In genomic region chrX:118626346-118626745, GRCh38 we compare ENCODE assay signal across 29 cellular contexts.
"Had no signal": no experiment of that assay in that cellular context is flagged by ENCODE, and none has a peak within 500 bp of the region (broad histone marks: within the 10 kb centered on the region; RNA-seq: fewer than 3 reads in every experiment).

No MANE protein-coding gene starts in this region.

- H3K4me3 Mint-ChIP-seq: activated naive CD8-positive, alpha-beta T cell; activated T-cell treated with anti-CD3 and anti-CD28 coated beads, Interleukin-2, amount 50 U/mL, for 4 hours; effector memory CD8-positive, alpha-beta T cell; naive thymus-derived CD4-positive, alpha-beta T cell; T-helper 2 cell treated with Interferon-gamma antibody and Interleukin-4, amounts not matched to agents 5 μg/mL and 100 μg/mL, for 36 hours had no signal

- H3K9me3 ChIP-seq: ascending aorta, gastrocnemius medialis, ovary, prostate gland, sigmoid colon, tibial nerve had no signal

- H3K4me1 ChIP-seq: ascending aorta, gastrocnemius medialis, prostate gland had no signal

- H3K27me3 ChIP-seq: ascending aorta, brain microvascular endothelial cell, gastrocnemius medialis, ovary, sigmoid colon, tibial nerve had no signal

- H3K27ac Mint-ChIP-seq: activated naive CD8-positive, alpha-beta T cell; activated T-helper 2 cell treated with anti-CD3 and anti-CD28 coated beads, Interferon-gamma antibody, Interleukin-2, Interleukin-4, amounts not matched to agents 10 μg/mL and 5 μg/mL and 100 μg/mL, durations not matched to agents 14 hours and 24 hours and 36 hours; T-helper 2 cell treated with Interferon-gamma antibody and Interleukin-4, amounts not matched to agents 5 μg/mL and 100 μg/mL, for 36 hours had no signal

- ATAC-seq: activated T-cell treated with anti-CD3 and anti-CD28 coated beads, Interleukin-2, amount 50 U/mL, for 4 hours; effector memory CD8-positive, alpha-beta T cell; gastrocnemius medialis; left ventricle myocardium superior; naive thymus-derived CD4-positive, alpha-beta T cell had no signal

- H3K36me3 ChIP-seq: brain microvascular endothelial cell, gastrocnemius medialis, ovary, prostate gland had no signal

- FAIRE-seq: islet of Langerhans had no signal

- H3K36me3 Mint-ChIP-seq: activated naive CD8-positive, alpha-beta T cell had no signal

- H3K27me3 Mint-ChIP-seq: activated naive CD8-positive, alpha-beta T cell; effector memory CD8-positive, alpha-beta T cell; naive thymus-derived CD4-positive, alpha-beta T cell had no signal

- H3K4me3 ChIP-seq: ascending aorta, gastrocnemius medialis, ovary, prostate gland, sigmoid colon, smooth muscle cell, tibial nerve had no signal

- H3K4me2 ChIP-seq: smooth muscle cell had no signal

- H3K27ac ChIP-seq: ascending aorta, brain microvascular endothelial cell, gastrocnemius medialis, ovary, prostate gland, sigmoid colon, tibial nerve had no signal

- DNase-seq: activated CD4-positive, alpha-beta T cell treated with anti-CD3 and anti-CD28 coated beads for 4 hours; activated CD4-positive, alpha-beta T cell treated with anti-CD3 and anti-CD28 coated beads, Interleukin-2, amount 50 U/mL, for 48 hours; activated CD4-positive, CD25-positive, alpha-beta regulatory T cell; activated CD8-positive, alpha-beta memory T cell treated with anti-CD3 and anti-CD28 coated beads, Interleukin-2, amount 50 U/mL, for 48 hours; activated T-cell treated with anti-CD3 and anti-CD28 coated beads, Interleukin-2, amount 50 U/mL, for 4 hours; brain microvascular endothelial cell; caudate nucleus; cortex of kidney; effector memory CD8-positive, alpha-beta T cell; erythroblast; gastrocnemius medialis; glutamatergic neuron; left ventricle myocardium superior; midbrain; naive thymus-derived CD4-positive, alpha-beta T cell; ovary; retina; sigmoid colon; stimulated activated CD4-positive, alpha-beta T cell treated with anti-CD3 and anti-CD28 coated beads, Interleukin-2, amount 100 ng/mL, for 24 hours; stimulated activated naive CD4-positive, alpha-beta T cell treated with Interleukin-2 at 50 U/mL for 16 hours; T-helper 1 cell had no signal

- H3K9me3 Mint-ChIP-seq: activated T-cell treated with anti-CD3 and anti-CD28 coated beads, Interleukin-2, amount 50 U/mL, for 4 hours; activated T-helper 2 cell treated with anti-CD3 and anti-CD28 coated beads, Interferon-gamma antibody, Interleukin-2, Interleukin-4, amounts not matched to agents 10 μg/mL and 5 μg/mL and 100 μg/mL, durations not matched to agents 14 hours and 24 hours and 36 hours; effector memory CD8-positive, alpha-beta T cell; naive thymus-derived CD4-positive, alpha-beta T cell; T-helper 2 cell treated with Interferon-gamma antibody and Interleukin-4, amounts not matched to agents 5 μg/mL and 100 μg/mL, for 36 hours had no signal
